ENCODE assay signal across 8 cellular contexts in genomic region chr3:119562307-119562961, GRCh38. TPM values are rescaled to one million over a fixed set of nuclear protein-coding genes. Genes with fewer than 3 reads are reported as not detected.
DNase-seq lines count a peak whose midpoint lies in the region; ATAC-seq, FAIRE-seq and TF ChIP-seq lines count a peak whose summit lies in the region.

No MANE protein-coding gene starts in this region.

- peaks cover 7% of the 10 kb centered on the region for H3K4me1 ChIP-seq in MM.1S (ENCODE audit: low read length)
- H3K4me1 ChIP-seq in GM12878 (ENCODE audit: control insufficient read depth, insufficient read depth, low read length), result peaks cover 14% of the 10 kb centered on the region

- H3K27ac ChIP-seq in MM.1S (ENCODE audit: low read length), result peak overlapping the region; percentile 21; the same call in 1 of the 2 replicates
- H3K27ac ChIP-seq in GM12878 (ENCODE audit: control insufficient read depth, insufficient read depth), result peak overlapping the region; percentile 98

- no peaks in the 10 kb centered on the region for H3F3A ChIP-seq in MM.1S (ENCODE audit: insufficient read depth, low read length)

- RAD21 ChIA-PET in GM12878 (lab: Charles Lee; ENCODE audit: unreplicated experiment), result interaction anchor here (0.7 to 11.9 kb wide), 14 partner anchors 10 to 119 kb away, joined by 3 to 239 read pairs (median 6); partner anchors contain the start of genes ADPRH, COX17 and PLA1A

- peak; percentile 47 for FAIRE-seq in GM12878 (lab: Jason Lieb, UNC)

- H3K4me3 ChIP-seq in MM.1S (ENCODE audit: low read length), result no peak overlapping the region
- H3K4me3 ChIP-seq in GM12878, result peak overlapping the region; percentile 58; the same call in 1 of the 2 replicates

- 2% methylated on average over 6 of the region's 6 CpGs for WGBS in GM12878 (ENCODE audit: insufficient coverage, insufficient replicate concordance, low lambda C conversion rate, missing lambda C conversion rate)

- peak; percentile 69 for ATAC-seq in GM18505 (IDR thresholded peaks at IDR 0.05; ENCODE audit: unreplicated experiment)
- peak; percentile 78 for ATAC-seq in GM21717 (IDR thresholded peaks at IDR 0.05; ENCODE audit: unreplicated experiment)
- ATAC-seq in GM12878, result peak; percentile 73

- H4K20me1 ChIP-seq in MM.1S (ENCODE audit: insufficient read depth, low read length), result no peaks in the 10 kb centered on the region
- no peaks in the 10 kb centered on the region for H4K20me1 ChIP-seq in GM12878 (ENCODE audit: control insufficient read depth, insufficient read depth)

- no peak for TF ChIP-seq RAD21 in GM12878 (IDR thresholded peaks at IDR 0.05; ENCODE audit: insufficient read depth, low read depth, low read length)

- TF ChIP-seq EP300 in GM12878 (IDR thresholded peaks at IDR 0.05; ENCODE audit: borderline replicate concordance in 1 of 2, control insufficient read depth in 1 of 2, low read depth in 2 of 2, low read length in 2 of 2), result peak; percentile 65 to 84

- intact Hi-C loops in GM12878 (cut with micrococcal nuclease; ENCODE audit: unreplicated experiment), result loop anchor here (1.0 to 2.0 kb wide), 4 partner anchors 36 to 268 kb away; partner anchors contain the start of gene ARHGAP31

- in situ Hi-C loops in GM12878 (cut with MboI), result no loop called here

- H3K9me3 ChIP-seq in MM.1S (replicated peaks; ENCODE audit: insufficient read depth, low read length) (no peaks in the 10 kb centered on the region), GM12878 (replicated peaks; ENCODE audit: control insufficient read depth, insufficient read depth, low read length) (peaks cover 2% of the 10 kb centered on the region; the same call in 2 of the 3 replicates)

- BruUV-seq in GM12878 (replicated peaks; lab: Mats Ljungman, UMichigan), result no TSS peak

- H3K4me2 ChIP-seq in MM.1S (ENCODE audit: low read depth, low read length), result 0 out of 2 replicates have a peak overlapping the region, but pooled peaks have one; percentile 13
- H3K4me2 ChIP-seq in GM12878 (ENCODE audit: control insufficient read depth, insufficient read depth), result peak overlapping the region; percentile 97

- no peaks in the 10 kb centered on the region for H3K36me3 ChIP-seq in MM.1S (replicated peaks; ENCODE audit: insufficient read depth, low read length)
- H3K36me3 ChIP-seq in GM12878 (ENCODE audit: control insufficient read depth in 2 of 2, insufficient read depth in 2 of 2, low read length in 1 of 2), result no peaks in the 10 kb centered on the region

- no peaks in the 10 kb centered on the region for H3K27me3 ChIP-seq in MM.1S (replicated peaks; ENCODE audit: insufficient read depth, low read length)
- no peaks in the 10 kb centered on the region for H3K27me3 ChIP-seq in GM12878 (replicated peaks in 1 of 2; ENCODE audit: control insufficient read depth in 2 of 2, insufficient read depth in 2 of 2, low read length in 1 of 2)

- TF ChIP-seq CTCF in MM.1S (IDR thresholded peaks at IDR 0.05; ENCODE audit: low read length) (no peak), GM12878 (IDR thresholded peaks at IDR 0.05 in 2 of 3, conservative IDR thresholded peaks at IDR 0.05 in 1 of 3; ENCODE audit: control insufficient read depth in 2 of 3, extremely low read depth in 1 of 3, insufficient read depth in 1 of 3, low read depth in 3 of 3, low read length in 3 of 3) (no peak)

- no peaks in the 10 kb centered on the region for H3K9me2 ChIP-seq in MM.1S (replicated peaks; ENCODE audit: insufficient read depth, low read length)

- POLR2A ChIA-PET in GM12878 (lab: Charles Lee), result interaction anchor here (0.7 to 2.3 kb wide), 16 partner anchors 10 to 267 kb away, joined by 3 to 44 read pairs (median 5); partner anchors contain the start of genes ADPRH, COX17 and TMEM39A

- DNase-seq in MM.1S (peak; percentile 65), GM12878 (ENCODE audit: low read depth, low spot score) (peak; percentile 95), amygdala (lab: John Stamatoyannopoulos, UW) (no peak), iPS-NIHi7 (ENCODE audit: extremely low spot score) (no peak), DMS 273 (lab: John Stamatoyannopoulos, UW; ENCODE audit: unreplicated experiment) (no peak), medulla oblongata (ENCODE audit: extremely low spot score) (no peak)

- SMC1A ChIA-PET in GM12878 (lab: Charles Lee; ENCODE audit: uncharacterized antibody, unreplicated experiment), result interaction anchor here (1.0 to 8.9 kb wide), 10 partner anchors 12 to 119 kb away, joined by 3 to 151 read pairs (median 9); partner anchors contain the start of genes ADPRH, PLA1A and TIMMDC1

- H3K79me2 ChIP-seq in MM.1S (ENCODE audit: low read length), result no peaks in the 10 kb centered on the region
- H3K79me2 ChIP-seq in GM12878 (ENCODE audit: control insufficient read depth, insufficient read depth, low read length), result peaks cover 50% of the 10 kb centered on the region

- TF ChIP-seq POLR2A in GM18505 (IDR thresholded peaks at IDR 0.05; ENCODE audit: borderline replicate concordance, extremely low read depth, insufficient read depth, insufficient read length) (peak; percentile 86), GM12878 (IDR thresholded peaks at IDR 0.05; ENCODE audit: low read depth, low read length) (peak; percentile 91)

- CTCF ChIA-PET in GM12878 (lab: Yijun Ruan, JAX), result interaction anchor here (0.7 to 2.7 kb wide), 8 partner anchors 12 to 117 kb away, joined by 3 to 22 read pairs (median 4); partner anchors contain the start of genes ADPRH and PLA1A

- H3K9ac ChIP-seq in MM.1S (ENCODE audit: low read length) (no peak overlapping the region), GM12878 (ENCODE audit: control insufficient read depth, insufficient read depth, low read length) (peak overlapping the region; percentile 99)

- H2AFZ ChIP-seq in MM.1S (ENCODE audit: low read length), result peak overlapping the region; percentile 45
- H2AFZ ChIP-seq in GM12878 (ENCODE audit: control insufficient read depth, low read depth, low read length), result peak overlapping the region; percentile 58

TF ChIP-seq in GM12878, 131 proteins besides CTCF, POLR2A, EP300 and RAD21 (continues in another document):
- TF ChIP-seq POU2F2 (IDR thresholded peaks at IDR 0.05; ENCODE audit: borderline replicate concordance, low read depth, low read length), result peak; percentile 85
- TF ChIP-seq SPI1 (IDR thresholded peaks at IDR 0.05; ENCODE audit: borderline replicate concordance, insufficient read depth, low read depth, low read length), result no peak

RNA-seq across cellular contexts. Expression of gene CD80, which starts 3.0 kb away (rescaled TPM):
- total RNA-seq in GM12878 (2013; cell fraction: nucleolus; rRNA removed), result 691 and 699 TPM in 2 replicates
- 68.7 and 83.3 TPM in 2 replicates for total RNA-seq in GM12878 (2014; rRNA removed)
- 64.3 and 70.2 TPM in 2 replicates for total RNA-seq in GM12878 (2014; rRNA removed; fragmentation: Illumina TruSeq; extraction: Trizol)
- 51.8 and 54.4 TPM in 2 replicates for total RNA-seq in GM12878 (2021)
- polyA plus RNA-seq in GM12878 (2011; ENCODE audit: low read depth), result 39.5 TPM
- polyA plus RNA-seq in GM12878 (2011; rRNA removed), result 137 and 157 TPM in 2 replicates
- 93.0 and 95.1 TPM in 2 replicates for polyA plus RNA-seq in GM12878 (2011; cell fraction: cytosol; rRNA removed)
- polyA plus RNA-seq in GM12878 (2011; cell fraction: nucleus; rRNA removed), result 106 and 129 TPM in 2 replicates
- polyA plus RNA-seq in GM12878 (2012), result 27.9 and 44.5 TPM in 2 replicates
- polyA plus RNA-seq in GM12878 (2014; fragmentation: Illumina TruSeq; extraction: Trizol), result 61.8 and 81.6 TPM in 2 replicates
- 10 to 100 TPM; 42.5 to 54.1 TPM for polyA plus RNA-seq in GM12878 (2014; fragmentation: Nextera tagmentation; extraction: Ambion mirVana)
- polyA plus RNA-seq in GM12878 (2014; rRNA removed), result 60.9 and 68.5 TPM in 2 replicates
- 10 to 100 TPM; 41.4 to 44.5 TPM for polyA plus RNA-seq in GM12878 (2016; fragmentation: Nextera tagmentation; extraction: Ambion mirVana)
- 272 and 299 TPM in 2 replicates for polyA minus RNA-seq in GM12878 (2011; rRNA and poly(A)+ RNA removed)
- 39.7 and 42.1 TPM in 2 replicates for polyA minus RNA-seq in GM12878 (2011; cell fraction: cytosol; rRNA and poly(A)+ RNA removed)
- polyA minus RNA-seq in GM12878 (2011; cell fraction: nucleus; rRNA and poly(A)+ RNA removed), result 126 and 140 TPM in 2 replicates

RNA-seq across cellular contexts. Expression of gene ADPRH, which starts 16.9 kb away (rescaled TPM):
- total RNA-seq in GM12878 (2013; cell fraction: nucleolus; rRNA removed), result 31.0 and 32.4 TPM in 2 replicates
- total RNA-seq in GM12878 (2014; rRNA removed) (15.4 and 17.2 TPM in 2 replicates), GM12878 (2014; rRNA removed; fragmentation: Illumina TruSeq; extraction: Trizol) (12.2 and 13.2 TPM in 2 replicates), GM12878 (2021) (24.9 and 26.0 TPM in 2 replicates)
- polyA plus RNA-seq in GM12878 (2011; ENCODE audit: low read depth), result 11.1 TPM
- polyA plus RNA-seq in GM12878 (2011; rRNA removed) (32.6 and 33.1 TPM in 2 replicates), GM12878 (2014; fragmentation: Illumina TruSeq; extraction: Trizol) (24.5 and 25.8 TPM in 2 replicates), GM12878 (2014; fragmentation: Nextera tagmentation; extraction: Ambion mirVana) (1 to 10 TPM; 2.3 to 3.7 TPM), GM12878 (2014; rRNA removed) (16.5 and 19.1 TPM in 2 replicates), GM12878 (2016; fragmentation: Nextera tagmentation; extraction: Ambion mirVana) (10 to 100 TPM; 19.0 to 22.0 TPM)
- 23.1 and 27.0 TPM in 2 replicates for polyA plus RNA-seq in GM12878 (2011; cell fraction: cytosol; rRNA removed)
- polyA plus RNA-seq in GM12878 (2011; cell fraction: nucleus; rRNA removed), result 18.0 and 19.9 TPM in 2 replicates
- polyA plus RNA-seq in GM12878 (2012), result 13.2 and 20.2 TPM in 2 replicates
- 31.7 and 36.9 TPM in 2 replicates for polyA minus RNA-seq in GM12878 (2011; rRNA and poly(A)+ RNA removed)
- polyA minus RNA-seq in GM12878 (2011; cell fraction: cytosol; rRNA and poly(A)+ RNA removed), result 10.2 and 11.2 TPM in 2 replicates
- 12.1 and 16.2 TPM in 2 replicates for polyA minus RNA-seq in GM12878 (2011; cell fraction: nucleus; rRNA and poly(A)+ RNA removed)

RNA-seq across cellular contexts. Expression of gene PLA1A, which starts 35.3 kb away (rescaled TPM):
- total RNA-seq in GM12878 (2013; cell fraction: nucleolus; rRNA removed), result 43.4 and 53.6 TPM in 2 replicates
- 5.9 and 6.5 TPM in 2 replicates for total RNA-seq in GM12878 (2014; rRNA removed)
- 4.7 TPM in 2 replicates for total RNA-seq in GM12878 (2014; rRNA removed; fragmentation: Illumina TruSeq; extraction: Trizol)
- 3.8 and 4.4 TPM in 2 replicates for total RNA-seq in GM12878 (2021)
- polyA plus RNA-seq in GM12878 (2011; ENCODE audit: low read depth), result 7.9 TPM
- polyA plus RNA-seq in GM12878 (2011; rRNA removed), result 106 TPM in 2 replicates
- 92.1 and 100 TPM in 2 replicates for polyA plus RNA-seq in GM12878 (2011; cell fraction: cytosol; rRNA removed)
- polyA plus RNA-seq in GM12878 (2011; cell fraction: nucleus; rRNA removed), result 48.6 and 73.6 TPM in 2 replicates
- 8.0 and 10.1 TPM in 2 replicates for polyA plus RNA-seq in GM12878 (2012)
- 4.9 and 6.7 TPM in 2 replicates for polyA plus RNA-seq in GM12878 (2014; fragmentation: Illumina TruSeq; extraction: Trizol)
- 1 to 10 TPM; 2.9 to 3.5 TPM for polyA plus RNA-seq in GM12878 (2014; fragmentation: Nextera tagmentation; extraction: Ambion mirVana)
- 3.1 and 3.9 TPM in 2 replicates for polyA plus RNA-seq in GM12878 (2014; rRNA removed)
- polyA plus RNA-seq in GM12878 (2016; fragmentation: Nextera tagmentation; extraction: Ambion mirVana), result 1 to 10 TPM; 5.3 to 7.2 TPM
- 103 and 152 TPM in 2 replicates for polyA minus RNA-seq in GM12878 (2011; rRNA and poly(A)+ RNA removed)
- polyA minus RNA-seq in GM12878 (2011; cell fraction: cytosol; rRNA and poly(A)+ RNA removed), result 28.3 and 32.7 TPM in 2 replicates
- polyA minus RNA-seq in GM12878 (2011; cell fraction: nucleus; rRNA and poly(A)+ RNA removed), result 68.2 and 98.7 TPM in 2 replicates

Comparison
In these comparisons a context has a peak if more than half of its experiments do, and no peak if none do; other contexts are left out.
1. DNase-seq: peak in MM.1S (single experiment) and GM12878 (single experiment); none in amygdala (0 of 56), iPS-NIHi7 (single experiment), DMS 273 (single experiment) and medulla oblongata (single experiment).
2. Peak in every context shown above with its lines, with median percentiles within 50 percentile points of each other: ATAC-seq.